In genomic region chr2:196233808-196234501, GRCh38 we compare ENCODE assay signal across 9 cellular contexts.
DNase-seq lines count a peak whose midpoint lies in the region; ATAC-seq, FAIRE-seq and TF ChIP-seq lines count a peak whose summit lies in the region.
"Had no signal": no experiment of that assay in that cellular context is flagged by ENCODE, and none has a peak within 500 bp of the region (broad histone marks: within the 10 kb centered on the region; RNA-seq: fewer than 3 reads in every experiment).

No MANE protein-coding gene starts in this region.

- peak in 1 of 5 donors; percentile 55 for DNase-seq in CD8-positive, alpha-beta memory T cell
- DNase-seq in HT1080 (ENCODE audit: low read depth) = peak; percentile 18
- DNase-seq in brain microvascular endothelial cell = no peak
- DNase-seq in effector CD8-positive, alpha-beta T cell (lab: John Stamatoyannopoulos, UW) = no peak
- no peak for DNase-seq in mesenteric fat pad (ENCODE audit: low spot score)
- no peak for DNase-seq in kidney

- H3K9me3 ChIP-seq in CD8-positive, alpha-beta memory T cell (ENCODE audit: low read length) = no peaks in the 10 kb centered on the region
- H3K9me3 ChIP-seq in kidney (ENCODE audit: control insufficient read depth in 1 of 2, low read length in 2 of 2) = no peaks in the 10 kb centered on the region

- no peak for FAIRE-seq in kidney (lab: Jason Lieb, UNC)
- FAIRE-seq: endometrium had no signal

- no peak overlapping the region for H3K4me3 ChIP-seq in CD8-positive, alpha-beta memory T cell (ENCODE audit: low read length)
- no peak overlapping the region for H3K4me3 ChIP-seq in brain microvascular endothelial cell (ENCODE audit: low read depth, low read length)
- H3K4me3 ChIP-seq in rectal smooth muscle tissue (ENCODE audit: low read length) = no peak overlapping the region
- no peak overlapping the region for H3K4me3 ChIP-seq in kidney (ENCODE audit: low read length in 2 of 2)

- H3K27me3 ChIP-seq in CD8-positive, alpha-beta memory T cell (ENCODE audit: insufficient read depth, low read length, poor library complexity, severe bottlenecking) = no peaks in the 10 kb centered on the region
- H3K27me3 ChIP-seq in brain microvascular endothelial cell (replicated peaks) (no peaks in the 10 kb centered on the region), rectal smooth muscle tissue (ENCODE audit: control insufficient read depth, insufficient read depth, low read length) (no peaks in the 10 kb centered on the region)

- POLR2A ChIA-PET in CD8-positive, alpha-beta memory T cell (lab: Charles Lee) = interaction anchor here (0.7 to 3.1 kb wide), 6 partner anchors 9 to 58 kb away, joined by 3 to 12 read pairs (median 4); no protein-coding TSS in a partner anchor

- intact Hi-C loops in kidney (cut with DNase I) = no loop called here

- H3K9me3 Mint-ChIP-seq in CD8-positive, alpha-beta memory T cell = no peaks in the 10 kb centered on the region

- H3K4me1 Mint-ChIP-seq in CD8-positive, alpha-beta memory T cell = peaks cover 73 to 94% (median 90%) of the 10 kb centered on the region in 3 donors

- peaks cover 83% of the 10 kb centered on the region for H3K4me1 ChIP-seq in CD8-positive, alpha-beta memory T cell (ENCODE audit: insufficient read depth, low read length)
- peaks cover 3% of the 10 kb centered on the region for H3K4me1 ChIP-seq in rectal smooth muscle tissue (ENCODE audit: control insufficient read depth, insufficient read depth, low read length)
- H3K4me1 ChIP-seq in kidney (ENCODE audit: control insufficient read depth in 1 of 2, insufficient read depth in 1 of 2, low read depth in 1 of 2, low read length in 2 of 2) = peaks cover 0 to 2% of the 10 kb centered on the region in 2 donors

- in situ Hi-C loops in brain microvascular endothelial cell (cut with HindIII; ENCODE audit: low pct_ligation_motif_present, low sequenced_read_pairs) = no loop called here

- no peak overlapping the region for H3K27ac ChIP-seq in CD8-positive, alpha-beta memory T cell (ENCODE audit: low read depth, low read length)
- H3K27ac ChIP-seq in brain microvascular endothelial cell = peak overlapping the region; percentile 57
- peak overlapping the region; percentile 17 for H3K27ac ChIP-seq in rectal smooth muscle tissue (ENCODE audit: low read depth, low read length)
- no peak overlapping the region for H3K27ac ChIP-seq in kidney (ENCODE audit: low read depth in 2 of 2, low read length in 2 of 2)

- TF ChIP-seq CTCF in brain microvascular endothelial cell (IDR thresholded peaks at IDR 0.05; ENCODE audit: low read depth, low read length, missing control alignments) = no peak
- no peak for TF ChIP-seq CTCF in kidney (IDR thresholded peaks at IDR 0.05; ENCODE audit: borderline replicate concordance, extremely low read depth, insufficient read depth)

- H3K27me3 Mint-ChIP-seq in CD8-positive, alpha-beta memory T cell = no peaks in the 10 kb centered on the region

- H3K9ac ChIP-seq in rectal smooth muscle tissue (ENCODE audit: low read length) (no peak overlapping the region), kidney (ENCODE audit: low read length in 2 of 2) (no peak overlapping the region)

- H3K4me3 Mint-ChIP-seq in CD8-positive, alpha-beta memory T cell = peak overlapping the region in 5 of 7 donors; percentile 17 to 76 (median 47)

- peak overlapping the region; percentile 88 to 95 (median 90) for H3K27ac Mint-ChIP-seq in CD8-positive, alpha-beta memory T cell

- no peaks in the 10 kb centered on the region for H3K36me3 ChIP-seq in CD8-positive, alpha-beta memory T cell (ENCODE audit: insufficient read depth, low read length)
- H3K36me3 ChIP-seq in brain microvascular endothelial cell (replicated peaks) (no peaks in the 10 kb centered on the region), rectal smooth muscle tissue (ENCODE audit: control insufficient read depth, insufficient read depth, low read length) (no peaks in the 10 kb centered on the region), kidney (ENCODE audit: control insufficient read depth in 1 of 2, insufficient read depth in 2 of 2, low read length in 2 of 2) (no peaks in the 10 kb centered on the region)

- peak; percentile 65 for ATAC-seq in GM21390 (IDR thresholded peaks at IDR 0.05; ENCODE audit: unreplicated experiment)

- no peaks in the 10 kb centered on the region for H3K36me3 Mint-ChIP-seq in CD8-positive, alpha-beta memory T cell

- CTCF ChIA-PET in CD8-positive, alpha-beta memory T cell (lab: Charles Lee) = interaction anchor here (1.0 to 3.2 kb wide), 12 partner anchors 10 to 156 kb away, joined by 3 to 23 read pairs (median 4); no protein-coding TSS in a partner anchor

Comparison
In these comparisons a context has a peak if more than half of its experiments do, and no peak if none do; other contexts are left out.
1. H3K27ac ChIP-seq: peak in brain microvascular endothelial cell (single experiment) and rectal smooth muscle tissue (single experiment); none in CD8-positive, alpha-beta memory T cell (single experiment) and kidney (0 of 2).